27 cellular contexts compared by ENCODE assay signal in genomic region chr7:111697771-111698170, GRCh38.
"Had no signal": no experiment of that assay in that cellular context is flagged by ENCODE, and none has a peak within 500 bp of the region (broad histone marks: within the 10 kb centered on the region; RNA-seq: fewer than 3 reads in every experiment).

No MANE protein-coding gene starts in this region.

- H3K36me3 ChIP-seq: breast epithelium, heart right ventricle, left ventricle myocardium inferior, thoracic aorta, upper lobe of left lung, vagina, WERI-Rb-1 had no signal

- H3K9me3 ChIP-seq: breast epithelium, mucosa of descending colon, thoracic aorta, upper lobe of left lung, vagina had no signal

- DNase-seq: activated CD4-positive, alpha-beta memory T cell treated with anti-CD3 and anti-CD28 coated beads, Interleukin-2, amount 10 ng/mL, durations not matched to agents 7 days and 5 days; activated CD4-positive, alpha-beta T cell treated with anti-CD3 and anti-CD28 coated beads, Interleukin-2, amount 10 ng/mL, durations not matched to agents 24 days and 14 days; activated CD8-positive, alpha-beta memory T cell treated with anti-CD3 and anti-CD28 coated beads, Interleukin-2, amount 50 U/mL, for 48 hours; activated gamma-delta T cell; activated naive CD4-positive, alpha-beta T cell treated with anti-CD3 and anti-CD28 coated beads, Interleukin-2, amount 50 U/mL, for 16 hours; activated T-cell treated with anti-CD3 and anti-CD28 coated beads, Interleukin-2, amount 50 U/mL, for 24 hours; amygdala; dermis blood vessel endothelial cell; effector CD8-positive, alpha-beta T cell; heart right ventricle; left ventricle myocardium inferior; mucosa of descending colon; posterior cingulate gyrus; stimulated activated CD4-positive, alpha-beta T cell treated with anti-CD3 and anti-CD28 coated beads, Interleukin-12 subunit alpha, Interleukin-12 subunit beta, amount 100 ng/mL, for 4 hours; stimulated activated CD4-positive, alpha-beta T cell treated with anti-CD3 and anti-CD28 coated beads, Interleukin-4, amount 100 ng/mL, for 1 hour; stimulated activated naive CD8-positive, alpha-beta T cell treated with anti-CD3 and anti-CD28 coated beads, Interleukin-15, Interleukin-2, amounts not matched to agents 100 U/mL and 50 U/mL, for 24 hours; T-helper 9 cell; upper lobe of left lung; WERI-Rb-1 had no signal

- H3K4me1 ChIP-seq: breast epithelium, heart right ventricle, left ventricle myocardium inferior, upper lobe of left lung, vagina had no signal

- H3K27ac ChIP-seq: breast epithelium, heart right ventricle, left ventricle myocardium inferior, skin epidermis, thoracic aorta, upper lobe of left lung, vagina, WERI-Rb-1 had no signal

- ATAC-seq: activated CD4-positive, CD25-positive, alpha-beta regulatory T cell treated with anti-CD3 and anti-CD28 coated beads, Interleukin-2, amount 50 U/mL, for 24 hours; heart right ventricle; mucosa of descending colon; natural killer cell treated with Interleukin-12 subunit alpha and Interleukin-12 subunit beta and Interleukin-15 and Interleukin-18, amount 100 ng/mL, for 72 hours; sciatic nerve; stimulated activated naive CD8-positive, alpha-beta T cell treated with anti-CD3 and anti-CD28 coated beads, Interleukin-15, Interleukin-2, amounts not matched to agents 100 U/mL and 50 U/mL, for 24 hours had no signal

- H3K27me3 ChIP-seq: breast epithelium, heart right ventricle, upper lobe of left lung, vagina had no signal

- H3K4me3 ChIP-seq: breast epithelium, heart right ventricle, left ventricle myocardium inferior, lung, mucosa of descending colon, skin epidermis, thoracic aorta, upper lobe of left lung, vagina had no signal
